ENCODE assay signal across 14 cellular contexts in the genomic region with DNA sequence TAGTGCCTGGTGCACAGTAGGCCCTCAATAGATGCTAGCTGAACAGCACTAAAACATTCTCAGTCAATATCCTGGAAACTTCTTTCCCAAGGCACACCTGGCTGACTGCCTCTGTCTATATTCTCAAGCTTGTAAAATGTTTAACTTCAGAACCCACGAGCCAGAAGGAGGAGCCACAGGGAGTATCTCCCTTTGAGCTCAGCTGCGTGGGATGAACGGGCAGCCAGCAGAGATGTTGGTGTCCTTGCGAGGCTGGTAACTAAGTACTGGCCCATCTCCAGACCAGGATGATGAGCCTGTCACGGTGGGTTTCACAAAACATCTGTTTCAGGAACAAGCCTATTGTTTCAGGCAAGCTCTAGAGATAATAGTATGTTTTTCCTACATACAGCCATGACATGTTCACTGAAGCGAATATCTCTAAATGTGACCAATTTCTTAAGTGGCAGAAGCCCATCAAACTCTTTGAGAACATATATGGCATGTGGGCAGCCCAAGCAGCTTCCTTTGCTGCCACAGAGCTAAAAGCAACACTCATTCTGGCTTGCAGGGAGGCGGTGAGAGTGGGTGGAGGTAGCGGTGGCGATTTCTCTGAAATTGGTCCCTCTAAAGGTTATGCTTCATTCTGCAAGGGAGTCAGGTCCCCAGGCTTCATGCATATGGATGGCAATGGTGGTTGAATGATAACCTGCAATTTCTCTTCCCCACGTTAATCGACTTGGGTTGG.
DNase-seq lines count a peak whose midpoint lies in the region; ATAC-seq and TF ChIP-seq lines count a peak whose summit lies in the region.
"Had no signal": no experiment of that assay in that cellular context is flagged by ENCODE, and none has a peak within 500 bp of the region (broad histone marks: within the 10 kb centered on the region; RNA-seq: fewer than 3 reads in every experiment).

No MANE protein-coding gene starts in this region.

- peak overlapping the region; percentile 35; the same call in 1 of the 2 replicates for H2BK20ac ChIP-seq in IMR-90 (ENCODE audit: low read depth, low read length)

- dilution Hi-C loops in IMR-90 (cut with HindIII; ENCODE audit: low sequenced_read_pairs, unreplicated experiment) = no loop called here

- TF ChIP-seq RAD21 in IMR-90 (IDR thresholded peaks at IDR 0.05; ENCODE audit: low read length) = no peak

- 0 out of 2 replicates have a peak overlapping the region, but pooled peaks have one; percentile 4 for H3K14ac ChIP-seq in IMR-90 (replicated peaks; ENCODE audit: low read depth, low read length)

- H3K27ac ChIP-seq in IMR-90 (ENCODE audit: insufficient read depth, low read length) (no peak overlapping the region), brain microvascular endothelial cell (peak overlapping the region; percentile 97), prostate gland (no peak overlapping the region)

- H3K9ac ChIP-seq in IMR-90 (ENCODE audit: low read depth, low read length) = no peak overlapping the region

- TF ChIP-seq CTCF in IMR-90 (conservative IDR thresholded peaks at IDR 0.05; ENCODE audit: low read depth, low read length) (no peak), brain microvascular endothelial cell (IDR thresholded peaks at IDR 0.05; ENCODE audit: low read depth, low read length, missing control alignments) (no peak), prostate gland (IDR thresholded peaks at IDR 0.05) (no peak)

- H4K91ac ChIP-seq in IMR-90 (ENCODE audit: insufficient read depth, low read depth, low read length) = peak overlapping the region; percentile 41; the same call in 1 of the 2 replicates

- intact Hi-C loops in IMR-90 (cut with micrococcal nuclease) = no loop called here
- intact Hi-C loops in prostate gland (cut with DNase I) = no loop called here

- CTCF ChIA-PET in IMR-90 (lab: Yijun Ruan, JAX) = no interaction called here

- peaks cover 3% of the 10 kb centered on the region; the same call in 1 of the 2 replicates for H4K20me1 ChIP-seq in IMR-90 (ENCODE audit: insufficient read depth, low read length)

- peak overlapping the region; percentile 60; the same call in 1 of the 2 replicates for H2BK120ac ChIP-seq in IMR-90 (ENCODE audit: low read depth, low read length)

- peaks cover 31% of the 10 kb centered on the region for H3K9me1 ChIP-seq in IMR-90 (ENCODE audit: insufficient read depth, low read length)

- no peak overlapping the region for H2AFZ ChIP-seq in IMR-90 (replicated peaks; ENCODE audit: low read length, poor library complexity)

- no peak overlapping the region for H2BK15ac ChIP-seq in IMR-90 (ENCODE audit: low read depth, low read length)

- H2BK5ac ChIP-seq in IMR-90 (ENCODE audit: low read depth, low read length, poor library complexity, severe bottlenecking) = no peak overlapping the region

- H3K4me3 ChIP-seq in IMR-90 (ENCODE audit: insufficient read depth, low read depth, low read length) (no peak overlapping the region), brain microvascular endothelial cell (ENCODE audit: low read depth, low read length) (no peak overlapping the region), prostate gland (no peak overlapping the region)
- H3K4me3 ChIP-seq: A549, adrenal gland had no signal

- H3K36me3 ChIP-seq in IMR-90 (ENCODE audit: control insufficient read depth, insufficient read depth, low read length) = no peaks in the 10 kb centered on the region
- no peaks in the 10 kb centered on the region for H3K36me3 ChIP-seq in brain microvascular endothelial cell (replicated peaks)
- H3K36me3 ChIP-seq in prostate gland = no peaks in the 10 kb centered on the region
- H3K36me3 ChIP-seq: adrenal gland had no signal

- BruUV-seq in IMR-90 (replicated peaks; lab: Mats Ljungman, UMichigan) = no TSS peak

- H3K4me1 ChIP-seq in IMR-90 (ENCODE audit: control insufficient read depth, insufficient read depth, low read length) (peaks cover 18% of the 10 kb centered on the region), prostate gland (replicated peaks) (no peaks in the 10 kb centered on the region)

- TF ChIP-seq POLR2A in IMR-90 (IDR thresholded peaks at IDR 0.05; ENCODE audit: low read depth, low read length) = no peak
- no peak for TF ChIP-seq POLR2A in prostate gland (IDR thresholded peaks at IDR 0.05)

- no peak overlapping the region for H4K5ac ChIP-seq in IMR-90 (ENCODE audit: low read depth, low read length)

- no peak overlapping the region for H2AK9ac ChIP-seq in IMR-90 (replicated peaks; ENCODE audit: low read depth, low read length, poor library complexity)

- H3K4me2 ChIP-seq in IMR-90 (ENCODE audit: low read depth, low read length) = no peak overlapping the region

- H4K8ac ChIP-seq in IMR-90 (ENCODE audit: low read depth in 2 of 2, low read length in 2 of 2) = no peak overlapping the region

- H3K9me3 ChIP-seq in IMR-90 (ENCODE audit: control insufficient read depth, insufficient read depth, low read length) (no peaks in the 10 kb centered on the region), prostate gland (no peaks in the 10 kb centered on the region)
- H3K9me3 ChIP-seq: A549, adrenal gland had no signal

- H3K4ac ChIP-seq in IMR-90 (ENCODE audit: low read depth, low read length) = peak overlapping the region; percentile 48; the same call in 1 of the 2 replicates

- no peak overlapping the region for H3K56ac ChIP-seq in IMR-90 (ENCODE audit: extremely low read depth, insufficient read depth, low read length)

- in situ Hi-C loops in IMR-90 (cut with MboI; ENCODE audit: low sequenced_read_pairs) = no loop called here
- in situ Hi-C loops in brain microvascular endothelial cell (cut with HindIII; ENCODE audit: low pct_ligation_motif_present, low sequenced_read_pairs) = no loop called here

- H3K79me1 ChIP-seq in IMR-90 (ENCODE audit: low read depth in 1 of 2, low read length in 2 of 2) = no peaks in the 10 kb centered on the region

- H2AK5ac ChIP-seq in IMR-90 (ENCODE audit: low read depth, low read length) = peak overlapping the region; percentile 77

- H3K23ac ChIP-seq in IMR-90 (ENCODE audit: low read depth, low read length) = no peak overlapping the region

- ATAC-seq in activated CD4-positive, CD25-positive, alpha-beta regulatory T cell treated with anti-CD3 and anti-CD28 coated beads, Interleukin-2, amount 50 U/mL, for 24 hours = peak; percentile 23 to 30
- ATAC-seq in IMR-90 (ENCODE audit: low read depth) (no peak), GM19397 (IDR thresholded peaks at IDR 0.05; ENCODE audit: unreplicated experiment) (no peak)
- ATAC-seq: stimulated activated naive B cell treated with anti-CD40 and anti-IgM and Interleukin-4, amounts not matched to agents 10 μg/mL and 1 μg/mL and 100 μg/mL, for 72 hours had no signal

- H3K27me3 ChIP-seq in IMR-90 (ENCODE audit: control insufficient read depth, insufficient read depth, low read length) = no peaks in the 10 kb centered on the region
- no peaks in the 10 kb centered on the region for H3K27me3 ChIP-seq in brain microvascular endothelial cell (replicated peaks)
- no peaks in the 10 kb centered on the region for H3K27me3 ChIP-seq in prostate gland (replicated peaks; ENCODE audit: insufficient read depth)
- H3K27me3 ChIP-seq: adrenal gland had no signal

- 93% methylated on average over 5 of the region's 11 CpGs; no CpG with 5 or more reads in 1 of the 2 experiments for WGBS in IMR-90 (ENCODE audit: extremely low coverage in 2 of 2, insufficient read length in 1 of 2), 2 experiments
- WGBS in prostate gland = 73% methylated on average over 11 of the region's 11 CpGs

- H3K18ac ChIP-seq in IMR-90 (ENCODE audit: low read depth, low read length) = no peak overlapping the region

- POLR2A ChIA-PET in IMR-90 (lab: Charles Lee; ENCODE audit: unreplicated experiment) = no interaction called here

- no peak for DNase-seq in activated CD4-positive, CD25-positive, alpha-beta regulatory T cell (lab: John Stamatoyannopoulos, UW)
- DNase-seq in IMR-90 (no peak), brain microvascular endothelial cell (no peak), prostate gland (ENCODE audit: low spot score) (peak; percentile 79), OCI-M1 (lab: John Stamatoyannopoulos, UW) (no peak), HUDEP-2 (lab: John Stamatoyannopoulos, UW; ENCODE audit: unreplicated experiment in 76 of 76) (no peak)
- DNase-seq: adrenal gland; cortex of kidney; GDM1; MM.1S; stimulated activated naive B cell treated with anti-CD40 and anti-IgM and Interleukin-4, amounts not matched to agents 10 μg/mL and 1 μg/mL and 100 μg/mL, for 72 hours had no signal

TF ChIP-seq in IMR-90, 13 proteins besides CTCF, POLR2A, EP300 and RAD21:
- TF ChIP-seq, protein P1, sequence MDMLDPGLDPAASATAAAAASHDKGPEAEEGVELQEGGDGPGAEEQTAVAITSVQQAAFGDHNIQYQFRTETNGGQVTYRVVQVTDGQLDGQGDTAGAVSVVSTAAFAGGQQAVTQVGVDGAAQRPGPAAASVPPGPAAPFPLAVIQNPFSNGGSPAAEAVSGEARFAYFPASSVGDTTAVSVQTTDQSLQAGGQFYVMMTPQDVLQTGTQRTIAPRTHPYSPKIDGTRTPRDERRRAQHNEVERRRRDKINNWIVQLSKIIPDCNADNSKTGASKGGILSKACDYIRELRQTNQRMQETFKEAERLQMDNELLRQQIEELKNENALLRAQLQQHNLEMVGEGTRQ (IDR thresholded peaks at IDR 0.05; ENCODE audit: low read depth, low read length) = no peak
- no peak for TF ChIP-seq CEBPB (IDR thresholded peaks at IDR 0.05; ENCODE audit: low read depth, low read length)

Comparison
In these comparisons a context has a peak if more than half of its experiments do, and no peak if none do; other contexts are left out.
1. ATAC-seq: peak in activated CD4-positive, CD25-positive, alpha-beta regulatory T cell treated with anti-CD3 and anti-CD28 coated beads, Interleukin-2, amount 50 U/mL, for 24 hours (2 of 2); none in IMR-90 (single experiment) and GM19397 (single experiment).